20 cellular contexts compared by ENCODE assay signal in the genomic region with DNA sequence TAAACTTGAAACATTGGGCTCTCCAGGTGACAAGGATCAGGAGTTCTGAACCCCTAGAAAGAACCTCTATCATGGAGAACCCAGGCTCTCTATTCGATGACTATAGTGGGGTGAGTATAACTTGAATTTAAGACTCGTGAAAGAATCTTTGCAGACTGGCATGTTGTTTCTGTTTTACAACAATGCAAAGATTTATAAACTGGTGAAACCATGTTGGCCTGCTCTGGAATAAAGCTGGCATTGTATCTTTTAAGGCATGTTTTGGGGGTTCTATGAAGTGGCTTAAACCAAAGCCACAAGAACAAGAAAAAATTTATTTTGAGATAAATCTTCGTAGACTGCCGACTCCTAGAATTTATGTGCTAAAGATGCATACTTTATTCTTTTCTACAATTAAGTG. TPM values are rescaled to one million over a fixed set of nuclear protein-coding genes. Genes with fewer than 3 reads are reported as not detected.
"Had no signal": no experiment of that assay in that cellular context is flagged by ENCODE, and none has a peak within 500 bp of the region (broad histone marks: within the 10 kb centered on the region; RNA-seq: fewer than 3 reads in every experiment).

No MANE protein-coding gene starts in this region.

- H3K9me3 ChIP-seq: esophagus squamous epithelium, neutrophil, sigmoid colon, thoracic aorta, transverse colon had no signal

- H3K27ac ChIP-seq: esophagus squamous epithelium, neutrophil, sigmoid colon, skin epidermis, stomach, thoracic aorta, transverse colon had no signal

- H3K4me1 ChIP-seq: stomach, transverse colon had no signal

- H3K36me3 ChIP-seq: esophagus squamous epithelium, neutrophil, sigmoid colon, stomach, thoracic aorta, transverse colon had no signal

- H3K4me3 ChIP-seq: esophagus squamous epithelium, lung, sigmoid colon, skin epidermis, stomach, thoracic aorta, transverse colon had no signal

- H3K27me3 ChIP-seq: esophagus squamous epithelium, sigmoid colon, stomach, transverse colon had no signal

- ATAC-seq: effector memory CD8-positive, alpha-beta T cell; left colon; left ventricle myocardium superior; naive thymus-derived CD4-positive, alpha-beta T cell had no signal

- DNase-seq: effector memory CD8-positive, alpha-beta T cell; esophagus squamous epithelium; kidney; left colon; left ventricle myocardium superior; naive thymus-derived CD4-positive, alpha-beta T cell; posterior cingulate gyrus; sigmoid colon; stimulated activated CD4-positive, alpha-beta T cell treated with anti-CD3 and anti-CD28 coated beads, Interleukin-12 subunit alpha, Interleukin-12 subunit beta, amount 100 ng/mL, for 4 hours; stimulated activated naive CD4-positive, alpha-beta T cell; stomach; substantia nigra; transverse colon had no signal

RNA-seq across cellular contexts. Expression of a gene that starts 9.8 kb away (rescaled TPM):
- total RNA-seq: lung; mononuclear cell; naive thymus-derived CD4-positive, alpha-beta T cell; pulmonary artery endothelial cell had no signal
- polyA plus RNA-seq: naive thymus-derived CD4-positive, alpha-beta T cell; neural cell had no signal
